1 cellular context compared by ENCODE assay signal in the genomic region with DNA sequence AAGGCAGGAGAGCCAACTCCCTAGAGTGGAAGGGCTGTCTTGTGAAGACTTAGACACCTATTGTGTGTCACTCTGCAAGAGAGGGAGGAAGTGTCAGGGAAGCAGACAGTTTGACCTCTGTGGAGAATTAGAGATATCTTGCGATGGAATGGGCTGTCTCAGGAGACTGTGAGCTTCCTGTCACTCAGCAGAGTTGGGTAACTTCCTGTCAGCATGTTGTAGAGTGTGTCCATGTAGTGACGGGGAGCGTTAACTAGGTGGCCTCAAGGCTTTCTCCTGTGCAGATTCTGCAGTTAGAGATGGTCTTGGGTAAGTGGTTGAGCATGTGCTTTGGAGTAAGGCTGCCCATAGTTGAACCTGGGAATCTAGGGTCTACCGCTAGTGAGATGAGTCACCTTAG.
TF ChIP-seq lines count a peak whose summit lies in the region.

No MANE protein-coding gene starts in this region.

TF ChIP-seq in GM23338, 12 proteins besides CTCF, POLR2A, EP300 and RAD21 (continued from another document):
- TF ChIP-seq, protein P1, sequence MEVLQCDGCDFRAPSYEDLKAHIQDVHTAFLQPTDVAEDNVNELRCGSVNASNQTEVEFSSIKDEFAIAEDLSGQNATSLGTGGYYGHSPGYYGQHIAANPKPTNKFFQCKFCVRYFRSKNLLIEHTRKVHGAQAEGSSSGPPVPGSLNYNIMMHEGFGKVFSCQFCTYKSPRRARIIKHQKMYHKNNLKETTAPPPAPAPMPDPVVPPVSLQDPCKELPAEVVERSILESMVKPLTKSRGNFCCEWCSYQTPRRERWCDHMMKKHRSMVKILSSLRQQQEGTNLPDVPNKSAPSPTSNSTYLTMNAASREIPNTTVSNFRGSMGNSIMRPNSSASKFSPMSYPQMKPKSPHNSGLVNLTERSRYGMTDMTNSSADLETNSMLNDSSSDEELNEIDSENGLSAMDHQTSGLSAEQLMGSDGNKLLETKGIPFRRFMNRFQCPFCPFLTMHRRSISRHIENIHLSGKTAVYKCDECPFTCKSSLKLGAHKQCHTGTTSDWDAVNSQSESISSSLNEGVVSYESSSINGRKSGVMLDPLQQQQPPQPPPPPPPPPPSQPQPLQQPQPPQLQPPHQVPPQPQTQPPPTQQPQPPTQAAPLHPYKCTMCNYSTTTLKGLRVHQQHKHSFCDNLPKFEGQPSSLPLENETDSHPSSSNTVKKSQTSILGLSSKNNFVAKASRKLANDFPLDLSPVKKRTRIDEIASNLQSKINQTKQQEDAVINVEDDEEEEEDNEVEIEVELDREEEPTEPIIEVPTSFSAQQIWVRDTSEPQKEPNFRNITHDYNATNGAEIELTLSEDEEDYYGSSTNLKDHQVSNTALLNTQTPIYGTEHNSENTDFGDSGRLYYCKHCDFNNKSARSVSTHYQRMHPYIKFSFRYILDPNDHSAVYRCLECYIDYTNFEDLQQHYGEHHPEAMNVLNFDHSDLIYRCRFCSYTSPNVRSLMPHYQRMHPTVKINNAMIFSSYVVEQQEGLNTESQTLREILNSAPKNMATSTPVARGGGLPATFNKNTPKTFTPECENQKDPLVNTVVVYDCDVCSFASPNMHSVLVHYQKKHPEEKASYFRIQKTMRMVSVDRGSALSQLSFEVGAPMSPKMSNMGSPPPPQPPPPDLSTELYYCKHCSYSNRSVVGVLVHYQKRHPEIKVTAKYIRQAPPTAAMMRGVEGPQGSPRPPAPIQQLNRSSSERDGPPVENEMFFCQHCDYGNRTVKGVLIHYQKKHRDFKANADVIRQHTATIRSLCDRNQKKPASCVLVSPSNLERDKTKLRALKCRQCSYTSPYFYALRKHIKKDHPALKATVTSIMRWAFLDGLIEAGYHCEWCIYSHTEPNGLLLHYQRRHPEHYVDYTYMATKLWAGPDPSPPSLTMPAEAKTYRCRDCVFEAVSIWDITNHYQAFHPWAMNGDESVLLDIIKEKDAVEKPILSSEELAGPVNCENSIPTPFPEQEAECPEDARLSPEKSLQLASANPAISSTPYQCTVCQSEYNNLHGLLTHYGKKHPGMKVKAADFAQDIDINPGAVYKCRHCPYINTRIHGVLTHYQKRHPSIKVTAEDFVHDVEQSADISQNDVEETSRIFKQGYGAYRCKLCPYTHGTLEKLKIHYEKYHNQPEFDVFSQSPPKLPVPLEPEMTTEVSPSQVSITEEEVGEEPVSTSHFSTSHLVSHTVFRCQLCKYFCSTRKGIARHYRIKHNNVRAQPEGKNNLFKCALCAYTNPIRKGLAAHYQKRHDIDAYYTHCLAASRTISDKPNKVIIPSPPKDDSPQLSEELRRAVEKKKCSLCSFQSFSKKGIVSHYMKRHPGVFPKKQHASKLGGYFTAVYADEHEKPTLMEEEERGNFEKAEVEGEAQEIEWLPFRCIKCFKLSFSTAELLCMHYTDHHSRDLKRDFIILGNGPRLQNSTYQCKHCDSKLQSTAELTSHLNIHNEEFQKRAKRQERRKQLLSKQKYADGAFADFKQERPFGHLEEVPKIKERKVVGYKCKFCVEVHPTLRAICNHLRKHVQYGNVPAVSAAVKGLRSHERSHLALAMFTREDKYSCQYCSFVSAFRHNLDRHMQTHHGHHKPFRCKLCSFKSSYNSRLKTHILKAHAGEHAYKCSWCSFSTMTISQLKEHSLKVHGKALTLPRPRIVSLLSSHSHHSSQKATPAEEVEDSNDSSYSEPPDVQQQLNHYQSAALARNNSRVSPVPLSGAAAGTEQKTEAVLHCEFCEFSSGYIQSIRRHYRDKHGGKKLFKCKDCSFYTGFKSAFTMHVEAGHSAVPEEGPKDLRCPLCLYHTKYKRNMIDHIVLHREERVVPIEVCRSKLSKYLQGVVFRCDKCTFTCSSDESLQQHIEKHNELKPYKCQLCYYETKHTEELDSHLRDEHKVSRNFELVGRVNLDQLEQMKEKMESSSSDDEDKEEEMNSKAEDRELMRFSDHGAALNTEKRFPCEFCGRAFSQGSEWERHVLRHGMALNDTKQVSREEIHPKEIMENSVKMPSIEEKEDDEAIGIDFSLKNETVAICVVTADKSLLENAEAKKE (CRISPR knock-in tag; IDR thresholded peaks at IDR 0.05), result no peak
- no peak for TF ChIP-seq ZNF114 (CRISPR knock-in tag; IDR thresholded peaks at IDR 0.05)
- no peak for TF ChIP-seq STAT1 (IDR thresholded peaks at IDR 0.05; ENCODE audit: unreplicated experiment)
- TF ChIP-seq POLR2AphosphoS5 (IDR thresholded peaks at IDR 0.05; ENCODE audit: low read depth), result no peak
- TF ChIP-seq, protein P2, sequence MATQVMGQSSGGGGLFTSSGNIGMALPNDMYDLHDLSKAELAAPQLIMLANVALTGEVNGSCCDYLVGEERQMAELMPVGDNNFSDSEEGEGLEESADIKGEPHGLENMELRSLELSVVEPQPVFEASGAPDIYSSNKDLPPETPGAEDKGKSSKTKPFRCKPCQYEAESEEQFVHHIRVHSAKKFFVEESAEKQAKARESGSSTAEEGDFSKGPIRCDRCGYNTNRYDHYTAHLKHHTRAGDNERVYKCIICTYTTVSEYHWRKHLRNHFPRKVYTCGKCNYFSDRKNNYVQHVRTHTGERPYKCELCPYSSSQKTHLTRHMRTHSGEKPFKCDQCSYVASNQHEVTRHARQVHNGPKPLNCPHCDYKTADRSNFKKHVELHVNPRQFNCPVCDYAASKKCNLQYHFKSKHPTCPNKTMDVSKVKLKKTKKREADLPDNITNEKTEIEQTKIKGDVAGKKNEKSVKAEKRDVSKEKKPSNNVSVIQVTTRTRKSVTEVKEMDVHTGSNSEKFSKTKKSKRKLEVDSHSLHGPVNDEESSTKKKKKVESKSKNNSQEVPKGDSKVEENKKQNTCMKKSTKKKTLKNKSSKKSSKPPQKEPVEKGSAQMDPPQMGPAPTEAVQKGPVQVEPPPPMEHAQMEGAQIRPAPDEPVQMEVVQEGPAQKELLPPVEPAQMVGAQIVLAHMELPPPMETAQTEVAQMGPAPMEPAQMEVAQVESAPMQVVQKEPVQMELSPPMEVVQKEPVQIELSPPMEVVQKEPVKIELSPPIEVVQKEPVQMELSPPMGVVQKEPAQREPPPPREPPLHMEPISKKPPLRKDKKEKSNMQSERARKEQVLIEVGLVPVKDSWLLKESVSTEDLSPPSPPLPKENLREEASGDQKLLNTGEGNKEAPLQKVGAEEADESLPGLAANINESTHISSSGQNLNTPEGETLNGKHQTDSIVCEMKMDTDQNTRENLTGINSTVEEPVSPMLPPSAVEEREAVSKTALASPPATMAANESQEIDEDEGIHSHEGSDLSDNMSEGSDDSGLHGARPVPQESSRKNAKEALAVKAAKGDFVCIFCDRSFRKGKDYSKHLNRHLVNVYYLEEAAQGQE (IDR thresholded peaks at IDR 0.05; ENCODE audit: unreplicated experiment), result no peak
- TF ChIP-seq, protein P3, sequence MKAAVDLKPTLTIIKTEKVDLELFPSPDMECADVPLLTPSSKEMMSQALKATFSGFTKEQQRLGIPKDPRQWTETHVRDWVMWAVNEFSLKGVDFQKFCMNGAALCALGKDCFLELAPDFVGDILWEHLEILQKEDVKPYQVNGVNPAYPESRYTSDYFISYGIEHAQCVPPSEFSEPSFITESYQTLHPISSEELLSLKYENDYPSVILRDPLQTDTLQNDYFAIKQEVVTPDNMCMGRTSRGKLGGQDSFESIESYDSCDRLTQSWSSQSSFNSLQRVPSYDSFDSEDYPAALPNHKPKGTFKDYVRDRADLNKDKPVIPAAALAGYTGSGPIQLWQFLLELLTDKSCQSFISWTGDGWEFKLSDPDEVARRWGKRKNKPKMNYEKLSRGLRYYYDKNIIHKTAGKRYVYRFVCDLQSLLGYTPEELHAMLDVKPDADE (IDR thresholded peaks at IDR 0.05), result no peak
- no peak for TF ChIP-seq JUNB (IDR thresholded peaks at IDR 0.05; ENCODE audit: unreplicated experiment)
- TF ChIP-seq ZNF331 (CRISPR knock-in tag; IDR thresholded peaks at IDR 0.05; ENCODE audit: low read depth), result no peak
- no peak for TF ChIP-seq NANOG (IDR thresholded peaks at IDR 0.05; ENCODE audit: borderline replicate concordance)
- no peak for TF ChIP-seq EZH2phosphoT487 (IDR thresholded peaks at IDR 0.05; ENCODE audit: unreplicated experiment)
- no peak for TF ChIP-seq CREB1 (CRISPR knock-in tag; IDR thresholded peaks at IDR 0.05; ENCODE audit: low read depth)
TF ChIP-seq in GM23338: peak in this region for 0.
